8 cellular contexts compared by ENCODE assay signal in the genomic region with DNA sequence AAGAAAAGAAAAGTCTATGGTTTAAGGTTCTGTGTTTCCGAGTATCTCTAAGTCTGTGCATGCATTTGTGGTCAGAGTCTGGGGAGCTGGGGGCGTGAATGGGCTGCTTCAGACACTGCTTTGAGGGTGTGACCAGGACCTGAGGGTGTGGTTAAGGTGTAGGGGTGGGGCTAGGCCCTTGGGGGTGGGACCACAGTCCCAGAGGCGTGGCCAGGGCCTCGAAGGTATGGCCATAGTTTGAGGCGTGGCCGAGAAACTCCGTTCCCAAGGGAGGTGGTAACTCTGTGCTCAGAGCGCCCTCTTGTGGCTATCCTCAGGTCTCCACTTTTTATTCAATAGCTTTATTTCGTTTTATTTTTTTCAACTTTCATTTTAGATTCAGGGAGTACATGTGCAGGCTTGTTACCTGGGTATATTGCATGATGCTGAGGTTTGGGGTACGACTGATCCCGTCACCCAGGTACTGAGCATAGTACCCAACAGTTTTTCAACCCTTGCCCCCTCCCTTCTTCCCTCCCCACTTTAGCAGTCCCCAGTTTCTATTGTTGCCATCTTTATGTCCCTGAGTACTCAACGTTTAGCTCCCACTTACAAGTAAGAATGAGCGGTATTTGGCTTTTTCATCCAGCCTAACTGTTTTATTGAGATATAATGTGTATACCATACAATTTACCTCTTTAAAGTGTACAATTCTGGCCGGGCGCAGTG. TPM values are rescaled to one million over a fixed set of nuclear protein-coding genes. Genes with fewer than 3 reads are reported as not detected.
DNase-seq lines count a peak whose midpoint lies in the region; ATAC-seq and TF ChIP-seq lines count a peak whose summit lies in the region.

No MANE protein-coding gene starts in this region.

- no peaks in the 10 kb centered on the region for H3K79me2 ChIP-seq in parathyroid adenoma

- ATAC-seq in HG02610 (IDR thresholded peaks at IDR 0.05; ENCODE audit: unreplicated experiment), result peak; percentile 92
- ATAC-seq in upper lobe of left lung (ENCODE audit: low FRiP score in 2 of 2), result peak; percentile 97 to 99

- TF ChIP-seq CTCF in GM10266 (IDR thresholded peaks at IDR 0.05; ENCODE audit: control insufficient read depth, insufficient read depth, low read depth, missing control alignments), result peak; percentile 69
- peak; percentile 90 for TF ChIP-seq CTCF in parathyroid adenoma (IDR thresholded peaks at IDR 0.05)
- TF ChIP-seq CTCF in upper lobe of left lung (IDR thresholded peaks at IDR 0.05), result peak; percentile 70 to 93 (median 85)

- TF ChIP-seq EP300 in upper lobe of left lung (IDR thresholded peaks at IDR 0.05), result no peak

- H3K4me3 ChIP-seq in parathyroid adenoma (ENCODE audit: low read depth, low read length) (no peak overlapping the region), upper lobe of left lung (no peak overlapping the region)

- no peak overlapping the region for H3K9ac ChIP-seq in parathyroid adenoma

- H3K4me2 ChIP-seq in parathyroid adenoma (ENCODE audit: low read length), result peak overlapping the region; percentile 5

- H3K9me3 ChIP-seq in parathyroid adenoma (ENCODE audit: control insufficient read depth, low read length) (no peaks in the 10 kb centered on the region), upper lobe of left lung (no peaks in the 10 kb centered on the region)

- peak overlapping the region; percentile 66 for H2AFZ ChIP-seq in parathyroid adenoma

- WGBS in upper lobe of left lung, 2 donors, result 16 to 19% methylated on average over 15 of the region's 15 CpGs

- H3K27me3 ChIP-seq in parathyroid adenoma (ENCODE audit: control insufficient read depth, insufficient read depth, low read length) (no peaks in the 10 kb centered on the region), upper lobe of left lung (no peaks in the 10 kb centered on the region)

- H3K4me1 ChIP-seq in parathyroid adenoma, result no peaks in the 10 kb centered on the region
- H3K4me1 ChIP-seq in upper lobe of left lung, result peaks cover 0 to 12% (median 6%) of the 10 kb centered on the region in 4 donors

- H3K27ac ChIP-seq in parathyroid adenoma (no peak overlapping the region), upper lobe of left lung (peak overlapping the region in 1 of 4 donors; percentile 63)

- TF ChIP-seq POLR2A in upper lobe of left lung (IDR thresholded peaks at IDR 0.05), result no peak

- DNase-seq in GM10266 (ENCODE audit: extremely low spot score) (peak; percentile 99), NCI-H1092 (lab: John Stamatoyannopoulos, UW) (peak; percentile 78), SK-N-DZ (ENCODE audit: low spot score) (peak; percentile 57), globus pallidus (ENCODE audit: low spot score) (peak; percentile 54), upper lobe of left lung (peak; percentile 94 to 99)
- DNase-seq in activated naive CD4-positive, alpha-beta T cell treated with Interleukin-2 at 50 U/mL for 16 hours, result peak; percentile 97

- H3K36me3 ChIP-seq in parathyroid adenoma (ENCODE audit: control insufficient read depth, insufficient read depth, low read length), result no peaks in the 10 kb centered on the region
- no peaks in the 10 kb centered on the region for H3K36me3 ChIP-seq in upper lobe of left lung

RNA-seq across cellular contexts. Expression of gene CBLC, which starts 7.0 kb away (rescaled TPM):
- not detected in 2 replicates for polyA plus RNA-seq in SK-N-DZ (2014; cell fraction: cytosol; rRNA removed)
- not detected in 2 replicates for polyA plus RNA-seq in SK-N-DZ (2014; cell fraction: nucleus; rRNA removed)
- total RNA-seq in upper lobe of left lung, result 10 to 100 TPM in 1 of 6 donors, 1 to 10 TPM in 5; 2.9 to 10.5 (median 4.5) TPM

RNA-seq across cellular contexts. Expression of gene BCL3, which starts 22.2 kb away (rescaled TPM):
- polyA plus RNA-seq in SK-N-DZ (2014; cell fraction: cytosol; rRNA removed), result 0.08 and 0.69 TPM in 2 replicates
- polyA plus RNA-seq in SK-N-DZ (2014; cell fraction: nucleus; rRNA removed), result 0.34 and 1.4 TPM in 2 replicates
- total RNA-seq in upper lobe of left lung, result 100 to 1,000 TPM in 2 of 6 donors, 10 to 100 TPM in 4; 31.1 to 114 (median 71.6) TPM

RNA-seq across cellular contexts. Expression of gene BCAM, which starts 38.2 kb away (rescaled TPM):
- polyA plus RNA-seq in SK-N-DZ (2014; cell fraction: cytosol; rRNA removed), result 0.13 TPM in 1 of 2 replicates, not detected in the other
- 0.22 TPM in 1 of 2 replicates, not detected in the other for polyA plus RNA-seq in SK-N-DZ (2014; cell fraction: nucleus; rRNA removed)
- 100 to 1,000 TPM; 246 to 557 (median 274) TPM for total RNA-seq in upper lobe of left lung
